1 cellular context compared by ENCODE assay signal in the genomic region with DNA sequence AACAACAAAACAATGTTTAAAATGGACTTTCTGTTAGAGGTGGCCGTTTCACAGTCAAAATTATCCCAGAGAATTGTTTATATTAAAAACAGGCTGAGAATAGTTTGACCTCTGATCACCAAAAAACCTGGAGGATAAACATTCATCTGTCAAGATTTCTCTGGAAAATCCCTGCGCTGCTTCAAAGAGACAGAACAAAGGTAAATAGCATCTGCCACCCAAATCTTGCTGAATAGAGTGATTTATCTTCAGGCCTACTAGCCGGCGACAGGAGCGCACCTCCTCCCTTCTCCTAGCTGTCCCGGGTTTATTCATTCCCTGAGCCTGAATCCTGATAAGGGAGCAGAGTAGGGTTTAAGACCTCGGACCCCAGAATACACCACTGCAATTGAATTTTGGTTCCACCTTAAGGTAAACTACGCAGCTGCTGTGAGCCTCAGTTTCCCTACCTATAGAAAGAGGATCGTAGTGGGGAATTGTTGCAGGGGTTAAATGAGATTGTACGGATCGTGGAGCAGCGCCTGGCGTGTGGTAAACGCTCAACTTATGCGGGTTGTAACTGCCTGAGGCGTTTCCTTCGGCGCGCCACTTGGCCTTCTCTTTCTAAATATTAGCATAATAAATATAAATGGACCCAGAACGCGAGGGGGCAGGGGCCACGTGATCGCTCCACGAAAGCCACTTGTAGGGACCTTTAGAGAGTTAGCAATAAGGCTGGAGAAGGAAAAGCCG.
TF ChIP-seq lines count a peak whose summit lies in the region.

No MANE protein-coding gene starts in this region.

TF ChIP-seq in HepG2, 621 proteins besides CTCF, POLR2A, EP300 and RAD21 (continued from another document):
- no peak for TF ChIP-seq FOXA1 (IDR thresholded peaks at IDR 0.05)
- TF ChIP-seq FOXA1 (CRISPR knock-in tag; IDR thresholded peaks at IDR 0.05), result peak; percentile 42; the same call in 1 of the 2 replicates
- peak; percentile 30; the same call in 1 of the 2 replicates for TF ChIP-seq KDM5A (IDR thresholded peaks at IDR 0.05; ENCODE audit: borderline replicate concordance, low read length)
- peak; percentile 29; the same call in 1 of the 2 replicates for TF ChIP-seq MAFF (IDR thresholded peaks at IDR 0.05; ENCODE audit: low read depth, low read length)
- peak; percentile 46; the same call in 1 of the 2 replicates for TF ChIP-seq PHF8 (CRISPR knock-in tag; IDR thresholded peaks at IDR 0.05)
- TF ChIP-seq, protein P1, sequence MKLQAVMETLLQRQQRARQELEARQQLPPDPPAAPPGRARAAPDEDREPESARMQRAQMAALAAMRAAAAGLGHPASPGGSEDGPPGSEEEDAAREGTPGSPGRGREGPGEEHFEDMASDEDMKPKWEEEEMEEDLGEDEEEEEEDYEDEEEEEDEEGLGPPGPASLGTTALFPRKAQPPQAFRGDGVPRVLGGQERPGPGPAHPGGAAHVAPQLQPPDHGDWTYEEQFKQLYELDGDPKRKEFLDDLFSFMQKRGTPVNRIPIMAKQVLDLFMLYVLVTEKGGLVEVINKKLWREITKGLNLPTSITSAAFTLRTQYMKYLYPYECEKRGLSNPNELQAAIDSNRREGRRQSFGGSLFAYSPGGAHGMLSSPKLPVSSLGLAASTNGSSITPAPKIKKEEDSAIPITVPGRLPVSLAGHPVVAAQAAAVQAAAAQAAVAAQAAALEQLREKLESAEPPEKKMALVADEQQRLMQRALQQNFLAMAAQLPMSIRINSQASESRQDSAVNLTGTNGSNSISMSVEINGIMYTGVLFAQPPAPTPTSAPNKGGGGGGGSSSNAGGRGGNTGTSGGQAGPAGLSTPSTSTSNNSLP (IDR thresholded peaks at IDR 0.05; ENCODE audit: low read depth, low read length), result no peak
- TF ChIP-seq ZNF563 (CRISPR knock-in tag; IDR thresholded peaks at IDR 0.05), result no peak
- TF ChIP-seq PAWR (CRISPR knock-in tag; IDR thresholded peaks at IDR 0.05; ENCODE audit: borderline replicate concordance), result no peak
- TF ChIP-seq ZC3H13 (CRISPR knock-in tag; IDR thresholded peaks at IDR 0.05), result peak; percentile 30; the same call in 1 of the 2 replicates
- no peak for TF ChIP-seq FOXC1 (CRISPR knock-in tag; IDR thresholded peaks at IDR 0.05; ENCODE audit: borderline replicate concordance)
- TF ChIP-seq, protein P2, sequence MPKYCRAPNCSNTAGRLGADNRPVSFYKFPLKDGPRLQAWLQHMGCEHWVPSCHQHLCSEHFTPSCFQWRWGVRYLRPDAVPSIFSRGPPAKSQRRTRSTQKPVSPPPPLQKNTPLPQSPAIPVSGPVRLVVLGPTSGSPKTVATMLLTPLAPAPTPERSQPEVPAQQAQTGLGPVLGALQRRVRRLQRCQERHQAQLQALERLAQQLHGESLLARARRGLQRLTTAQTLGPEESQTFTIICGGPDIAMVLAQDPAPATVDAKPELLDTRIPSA (CRISPR knock-in tag; IDR thresholded peaks at IDR 0.05; ENCODE audit: borderline replicate concordance), result no peak
- TF ChIP-seq FOXA3 (CRISPR knock-in tag; IDR thresholded peaks at IDR 0.05), result 0 out of 2 replicates have a peak, but pooled peaks have one; percentile 21
- TF ChIP-seq SOX13 (IDR thresholded peaks at IDR 0.05), result no peak
- peak in 1 of 2 experiments; percentile 32; a peak in 1 of 4 replicates for TF ChIP-seq SOX13 (CRISPR knock-in tag; conservative IDR thresholded peaks at IDR 0.05 in 1 of 2, IDR thresholded peaks at IDR 0.05 in 1 of 2)
- TF ChIP-seq, protein P3, sequence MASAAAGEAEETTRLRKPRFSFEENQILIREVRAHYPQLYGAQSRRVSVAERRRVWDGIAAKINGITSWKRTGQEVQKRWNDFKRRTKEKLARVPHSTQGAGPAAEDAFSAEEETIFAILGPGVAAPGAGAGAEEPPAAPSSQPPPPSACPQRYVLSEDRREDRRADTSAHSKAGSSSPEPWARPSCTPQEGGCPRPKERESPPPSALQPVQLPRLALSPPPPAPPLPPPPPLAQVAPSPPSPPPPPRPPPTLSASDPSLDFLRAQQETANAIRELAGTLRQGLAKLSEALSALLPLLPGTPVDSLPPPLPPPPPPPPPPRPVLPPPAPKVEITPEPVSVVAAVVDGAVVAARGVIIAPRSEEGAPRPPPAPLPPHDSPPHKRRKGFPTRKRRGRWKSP (CRISPR knock-in tag; IDR thresholded peaks at IDR 0.05), result peak; percentile 50; the same call in 1 of the 2 replicates
- peak; percentile 56; the same call in 1 of the 2 replicates for TF ChIP-seq HMG20B (CRISPR knock-in tag; conservative IDR thresholded peaks at IDR 0.05)
- TF ChIP-seq, protein P4, sequence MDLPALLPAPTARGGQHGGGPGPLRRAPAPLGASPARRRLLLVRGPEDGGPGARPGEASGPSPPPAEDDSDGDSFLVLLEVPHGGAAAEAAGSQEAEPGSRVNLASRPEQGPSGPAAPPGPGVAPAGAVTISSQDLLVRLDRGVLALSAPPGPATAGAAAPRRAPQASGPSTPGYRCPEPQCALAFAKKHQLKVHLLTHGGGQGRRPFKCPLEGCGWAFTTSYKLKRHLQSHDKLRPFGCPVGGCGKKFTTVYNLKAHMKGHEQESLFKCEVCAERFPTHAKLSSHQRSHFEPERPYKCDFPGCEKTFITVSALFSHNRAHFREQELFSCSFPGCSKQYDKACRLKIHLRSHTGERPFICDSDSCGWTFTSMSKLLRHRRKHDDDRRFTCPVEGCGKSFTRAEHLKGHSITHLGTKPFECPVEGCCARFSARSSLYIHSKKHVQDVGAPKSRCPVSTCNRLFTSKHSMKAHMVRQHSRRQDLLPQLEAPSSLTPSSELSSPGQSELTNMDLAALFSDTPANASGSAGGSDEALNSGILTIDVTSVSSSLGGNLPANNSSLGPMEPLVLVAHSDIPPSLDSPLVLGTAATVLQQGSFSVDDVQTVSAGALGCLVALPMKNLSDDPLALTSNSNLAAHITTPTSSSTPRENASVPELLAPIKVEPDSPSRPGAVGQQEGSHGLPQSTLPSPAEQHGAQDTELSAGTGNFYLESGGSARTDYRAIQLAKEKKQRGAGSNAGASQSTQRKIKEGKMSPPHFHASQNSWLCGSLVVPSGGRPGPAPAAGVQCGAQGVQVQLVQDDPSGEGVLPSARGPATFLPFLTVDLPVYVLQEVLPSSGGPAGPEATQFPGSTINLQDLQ (CRISPR knock-in tag; IDR thresholded peaks at IDR 0.05), result 0 out of 2 replicates have a peak, but pooled peaks have one; percentile 45
- no peak for TF ChIP-seq RFXAP (CRISPR knock-in tag; IDR thresholded peaks at IDR 0.05; ENCODE audit: borderline replicate concordance)
- peak; percentile 61; the same call in 1 of the 2 replicates for TF ChIP-seq PHF21A (CRISPR knock-in tag; IDR thresholded peaks at IDR 0.05)
- peak; percentile 26 to 33; a peak in 2 of 4 replicates for TF ChIP-seq MAFK (conservative IDR thresholded peaks at IDR 0.05 in 1 of 2, IDR thresholded peaks at IDR 0.05 in 1 of 2; ENCODE audit: low read length in 2 of 2)
- no peak for TF ChIP-seq MTF1 (CRISPR knock-in tag; IDR thresholded peaks at IDR 0.05)
- TF ChIP-seq CBX1 (IDR thresholded peaks at IDR 0.05; ENCODE audit: low read depth), result no peak
- TF ChIP-seq ZNF10 (CRISPR knock-in tag; IDR thresholded peaks at IDR 0.05; ENCODE audit: borderline replicate concordance, low read depth), result no peak
- TF ChIP-seq ASH2L (IDR thresholded peaks at IDR 0.05; ENCODE audit: insufficient read length, low read depth, low read length), result peak; percentile 70
- TF ChIP-seq FOXK1 (CRISPR knock-in tag; IDR thresholded peaks at IDR 0.05; ENCODE audit: borderline replicate concordance, low read depth), result no peak
- TF ChIP-seq, protein P5, sequence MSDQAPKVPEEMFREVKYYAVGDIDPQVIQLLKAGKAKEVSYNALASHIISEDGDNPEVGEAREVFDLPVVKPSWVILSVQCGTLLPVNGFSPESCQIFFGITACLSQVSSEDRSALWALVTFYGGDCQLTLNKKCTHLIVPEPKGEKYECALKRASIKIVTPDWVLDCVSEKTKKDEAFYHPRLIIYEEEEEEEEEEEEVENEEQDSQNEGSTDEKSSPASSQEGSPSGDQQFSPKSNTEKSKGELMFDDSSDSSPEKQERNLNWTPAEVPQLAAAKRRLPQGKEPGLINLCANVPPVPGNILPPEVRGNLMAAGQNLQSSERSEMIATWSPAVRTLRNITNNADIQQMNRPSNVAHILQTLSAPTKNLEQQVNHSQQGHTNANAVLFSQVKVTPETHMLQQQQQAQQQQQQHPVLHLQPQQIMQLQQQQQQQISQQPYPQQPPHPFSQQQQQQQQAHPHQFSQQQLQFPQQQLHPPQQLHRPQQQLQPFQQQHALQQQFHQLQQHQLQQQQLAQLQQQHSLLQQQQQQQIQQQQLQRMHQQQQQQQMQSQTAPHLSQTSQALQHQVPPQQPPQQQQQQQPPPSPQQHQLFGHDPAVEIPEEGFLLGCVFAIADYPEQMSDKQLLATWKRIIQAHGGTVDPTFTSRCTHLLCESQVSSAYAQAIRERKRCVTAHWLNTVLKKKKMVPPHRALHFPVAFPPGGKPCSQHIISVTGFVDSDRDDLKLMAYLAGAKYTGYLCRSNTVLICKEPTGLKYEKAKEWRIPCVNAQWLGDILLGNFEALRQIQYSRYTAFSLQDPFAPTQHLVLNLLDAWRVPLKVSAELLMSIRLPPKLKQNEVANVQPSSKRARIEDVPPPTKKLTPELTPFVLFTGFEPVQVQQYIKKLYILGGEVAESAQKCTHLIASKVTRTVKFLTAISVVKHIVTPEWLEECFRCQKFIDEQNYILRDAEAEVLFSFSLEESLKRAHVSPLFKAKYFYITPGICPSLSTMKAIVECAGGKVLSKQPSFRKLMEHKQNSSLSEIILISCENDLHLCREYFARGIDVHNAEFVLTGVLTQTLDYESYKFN (CRISPR knock-in tag; conservative IDR thresholded peaks at IDR 0.05), result 0 out of 2 replicates have a peak, but pooled peaks have one; percentile 16
- TF ChIP-seq, protein P6, sequence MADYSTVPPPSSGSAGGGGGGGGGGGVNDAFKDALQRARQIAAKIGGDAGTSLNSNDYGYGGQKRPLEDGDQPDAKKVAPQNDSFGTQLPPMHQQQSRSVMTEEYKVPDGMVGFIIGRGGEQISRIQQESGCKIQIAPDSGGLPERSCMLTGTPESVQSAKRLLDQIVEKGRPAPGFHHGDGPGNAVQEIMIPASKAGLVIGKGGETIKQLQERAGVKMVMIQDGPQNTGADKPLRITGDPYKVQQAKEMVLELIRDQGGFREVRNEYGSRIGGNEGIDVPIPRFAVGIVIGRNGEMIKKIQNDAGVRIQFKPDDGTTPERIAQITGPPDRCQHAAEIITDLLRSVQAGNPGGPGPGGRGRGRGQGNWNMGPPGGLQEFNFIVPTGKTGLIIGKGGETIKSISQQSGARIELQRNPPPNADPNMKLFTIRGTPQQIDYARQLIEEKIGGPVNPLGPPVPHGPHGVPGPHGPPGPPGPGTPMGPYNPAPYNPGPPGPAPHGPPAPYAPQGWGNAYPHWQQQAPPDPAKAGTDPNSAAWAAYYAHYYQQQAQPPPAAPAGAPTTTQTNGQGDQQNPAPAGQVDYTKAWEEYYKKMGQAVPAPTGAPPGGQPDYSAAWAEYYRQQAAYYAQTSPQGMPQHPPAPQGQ (CRISPR knock-in tag; IDR thresholded peaks at IDR 0.05; ENCODE audit: borderline replicate concordance), result no peak
- no peak for TF ChIP-seq ZNF510 (CRISPR knock-in tag; IDR thresholded peaks at IDR 0.05; ENCODE audit: low read depth)
- no peak for TF ChIP-seq NFIC (IDR thresholded peaks at IDR 0.05; ENCODE audit: low read length)
- no peak for TF ChIP-seq ZNF75D (CRISPR knock-in tag; IDR thresholded peaks at IDR 0.05; ENCODE audit: borderline replicate concordance)
- TF ChIP-seq ZC3H4 (CRISPR knock-in tag; IDR thresholded peaks at IDR 0.05; ENCODE audit: borderline replicate concordance), result no peak
- TF ChIP-seq ATF7 (IDR thresholded peaks at IDR 0.05), result no peak
- TF ChIP-seq ATF7 (CRISPR knock-in tag; IDR thresholded peaks at IDR 0.05), result no peak
- peak; percentile 28; the same call in 1 of the 2 replicates for TF ChIP-seq PPARG (CRISPR knock-in tag; conservative IDR thresholded peaks at IDR 0.05)
- peak; percentile 45; the same call in 1 of the 2 replicates for TF ChIP-seq ZFX (CRISPR knock-in tag; IDR thresholded peaks at IDR 0.05; ENCODE audit: low read depth)
- TF ChIP-seq SETDB1 (CRISPR knock-in tag; IDR thresholded peaks at IDR 0.05; ENCODE audit: borderline replicate concordance), result peak; percentile 69; the same call in 1 of the 2 replicates
- no peak for TF ChIP-seq ZNF296 (CRISPR knock-in tag; conservative IDR thresholded peaks at IDR 0.05)
- no peak; the same call in 1 of the 2 replicates for TF ChIP-seq HNF4A (CRISPR knock-in tag; IDR thresholded peaks at IDR 0.05)
- TF ChIP-seq ZNF674 (CRISPR knock-in tag; IDR thresholded peaks at IDR 0.05; ENCODE audit: low read depth), result no peak
- TF ChIP-seq CBX5 (CRISPR knock-in tag; IDR thresholded peaks at IDR 0.05; ENCODE audit: borderline replicate concordance), result no peak
- no peak for TF ChIP-seq NFRKB (IDR thresholded peaks at IDR 0.05)
- TF ChIP-seq, protein P7, sequence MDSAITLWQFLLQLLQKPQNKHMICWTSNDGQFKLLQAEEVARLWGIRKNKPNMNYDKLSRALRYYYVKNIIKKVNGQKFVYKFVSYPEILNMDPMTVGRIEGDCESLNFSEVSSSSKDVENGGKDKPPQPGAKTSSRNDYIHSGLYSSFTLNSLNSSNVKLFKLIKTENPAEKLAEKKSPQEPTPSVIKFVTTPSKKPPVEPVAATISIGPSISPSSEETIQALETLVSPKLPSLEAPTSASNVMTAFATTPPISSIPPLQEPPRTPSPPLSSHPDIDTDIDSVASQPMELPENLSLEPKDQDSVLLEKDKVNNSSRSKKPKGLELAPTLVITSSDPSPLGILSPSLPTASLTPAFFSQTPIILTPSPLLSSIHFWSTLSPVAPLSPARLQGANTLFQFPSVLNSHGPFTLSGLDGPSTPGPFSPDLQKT (CRISPR knock-in tag; IDR thresholded peaks at IDR 0.05; ENCODE audit: borderline replicate concordance), result no peak
